20 cellular contexts compared by ENCODE assay signal in genomic region chr3:156532730-156533129, GRCh38. TPM values are rescaled to one million over a fixed set of nuclear protein-coding genes. Genes with fewer than 3 reads are reported as not detected.
A peak's percentile ranks its signal among the peaks of the same experiment; 100 is the strongest.
DNase-seq lines count a peak whose midpoint lies in the region; ATAC-seq and TF ChIP-seq lines count a peak whose summit lies in the region.
"Had no signal": no experiment of that assay in that cellular context is flagged by ENCODE, and none has a peak within 500 bp of the region (broad histone marks: within the 10 kb centered on the region; RNA-seq: fewer than 3 reads in every experiment).

No MANE protein-coding gene starts in this region.

- H2AFZ ChIP-seq in neural progenitor cell (replicated peaks), result no peak overlapping the region

- H3K27ac Mint-ChIP-seq in MCF 10A (ENCODE audit: low read depth, unreplicated experiment) (peak overlapping the region; percentile 17), neural progenitor cell (peak overlapping the region; percentile 10)
- H3K27ac Mint-ChIP-seq: CD14-positive monocyte, IgD-negative memory B cell had no signal

- no peak overlapping the region for H3K27ac ChIP-seq in breast epithelium
- H3K27ac ChIP-seq in dorsolateral prefrontal cortex, result peak overlapping the region in 44 of 59 donors; percentile 4 to 90 (median 58)
- H3K27ac ChIP-seq in neural progenitor cell, result no peak overlapping the region
- peak overlapping the region; percentile 2 to 6 for H3K27ac ChIP-seq in tibial artery
- H3K27ac ChIP-seq: 22Rv1 had no signal

- no peak overlapping the region for H3K4me3 Mint-ChIP-seq in MCF 10A (ENCODE audit: unreplicated experiment)
- no peak overlapping the region for H3K4me3 Mint-ChIP-seq in neural progenitor cell
- H3K4me3 Mint-ChIP-seq: CD14-positive monocyte, IgD-negative memory B cell had no signal

- DNase-seq in MCF 10A (ENCODE audit: unreplicated experiment) (no peak), breast epithelium (ENCODE audit: low spot score in 2 of 2) (no peak), dorsolateral prefrontal cortex (no peak), neural progenitor cell (ENCODE audit: low spot score) (no peak), tibial artery (no peak), NCI-H2029 (lab: John Stamatoyannopoulos, UW) (no peak), iPS-NIHi11 (ENCODE audit: low spot score) (no peak)
- DNase-seq: DMS79; GOT3; Karpas-422; NCI-H1092 treated with DMSO at 0.1 percent for 48 hours; NCI-H146; NCI-H2081 treated with DMSO at 0.1 percent for 48 hours; NCI-H446 treated with DMSO at 0.1 percent for 48 hours; NK-92 treated with Interleukin-12 subunit alpha and Interleukin-12 subunit beta, amount 100 ng/mL, for 24 hours had no signal

- H3K4me3 ChIP-seq in breast epithelium (no peak overlapping the region), dorsolateral prefrontal cortex (no peak overlapping the region), neural progenitor cell (no peak overlapping the region), tibial artery (no peak overlapping the region)

- H3K9me3 Mint-ChIP-seq in MCF 10A (ENCODE audit: unreplicated experiment) (no peaks in the 10 kb centered on the region), neural progenitor cell (no peaks in the 10 kb centered on the region)
- H3K9me3 Mint-ChIP-seq: CD14-positive monocyte, IgD-negative memory B cell had no signal

- intact Hi-C loops in MCF 10A (cut with micrococcal nuclease), result no loop called here
- intact Hi-C loops in breast epithelium (cut with DNase I; ENCODE audit: low total_unique reads), result no loop called here
- intact Hi-C loops in dorsolateral prefrontal cortex (cut with DNase I), result no loop called here
- intact Hi-C loops in tibial artery (cut with DNase I; ENCODE audit: low total_unique reads), result no loop called here

- TF ChIP-seq CTCF in MCF 10A (IDR thresholded peaks at IDR 0.05; ENCODE audit: unreplicated experiment) (no peak), breast epithelium (IDR thresholded peaks at IDR 0.05) (no peak), dorsolateral prefrontal cortex (IDR thresholded peaks at IDR 0.05 in 54 of 56, conservative IDR thresholded peaks at IDR 0.05 in 2 of 56; ENCODE audit: low read depth in 1 of 56, partially characterized antibody in 56 of 56) (no peak), neural progenitor cell (IDR thresholded peaks at IDR 0.05) (no peak), tibial artery (IDR thresholded peaks at IDR 0.05) (no peak)

- H3K4me1 Mint-ChIP-seq in MCF 10A (ENCODE audit: insufficient read depth, unreplicated experiment), result peaks cover 7% of the 10 kb centered on the region
- peaks cover 26% of the 10 kb centered on the region for H3K4me1 Mint-ChIP-seq in neural progenitor cell
- H3K4me1 Mint-ChIP-seq: IgD-negative memory B cell had no signal

- H3K9me3 ChIP-seq in breast epithelium, result no peaks in the 10 kb centered on the region
- H3K9me3 ChIP-seq in neural progenitor cell (ENCODE audit: low read depth), result no peaks in the 10 kb centered on the region
- H3K9me3 ChIP-seq in tibial artery, result no peaks in the 10 kb centered on the region

- TF ChIP-seq POLR2A in breast epithelium (IDR thresholded peaks at IDR 0.05), result no peak

- CTCF ChIA-PET in MCF 10A (lab: Yijun Ruan, JAX), result interaction anchor here (0.6 to 1.5 kb wide), 4 partner anchors 21 to 600 kb away, joined by 3 to 6 read pairs (median 3); no protein-coding TSS in a partner anchor

- no peak overlapping the region for H3K9ac ChIP-seq in neural progenitor cell

- peaks cover 10% of the 10 kb centered on the region for H3F3A ChIP-seq in neural progenitor cell (ENCODE audit: low read depth)

- no peak overlapping the region for H3K4me2 ChIP-seq in neural progenitor cell

- POLR2A ChIA-PET in MCF 10A (lab: Yijun Ruan, JAX), result interaction anchor here (0.6 kb wide), 1 partner anchor 13 kb away, joined by 4 read pairs; no protein-coding TSS in a partner anchor

- BruUV-seq in MCF 10A (replicated peaks; lab: Mats Ljungman, UMichigan), result no TSS peak

- H4K20me1 ChIP-seq in neural progenitor cell (ENCODE audit: low read depth), result no peaks in the 10 kb centered on the region

- H3K27me3 ChIP-seq in breast epithelium (no peaks in the 10 kb centered on the region), dorsolateral prefrontal cortex (no peaks in the 10 kb centered on the region), neural progenitor cell (no peaks in the 10 kb centered on the region), tibial artery (no peaks in the 10 kb centered on the region)

- no peak for ATAC-seq in SK-N-SH treated with all-trans-retinoic acid at 6 μM for 48 hours
- ATAC-seq: Right ventricle myocardium inferior had no signal

- H3K79me2 ChIP-seq in neural progenitor cell (ENCODE audit: low read depth), result no peaks in the 10 kb centered on the region

- H3K36me3 Mint-ChIP-seq in MCF 10A (ENCODE audit: insufficient read depth, unreplicated experiment) (no peaks in the 10 kb centered on the region), neural progenitor cell (peaks cover 2% of the 10 kb centered on the region)

- H3K27me3 Mint-ChIP-seq in MCF 10A (ENCODE audit: insufficient read depth, unreplicated experiment) (no peaks in the 10 kb centered on the region), neural progenitor cell (ENCODE audit: insufficient read depth, low read depth) (peaks cover 2% of the 10 kb centered on the region)
- H3K27me3 Mint-ChIP-seq: IgD-negative memory B cell had no signal

- H3K4me1 ChIP-seq in breast epithelium (no peaks in the 10 kb centered on the region), neural progenitor cell (peaks cover 9% of the 10 kb centered on the region), tibial artery (peaks cover 0 to 13% (median 9%) of the 10 kb centered on the region in 4 donors)

- H3K36me3 ChIP-seq in breast epithelium (no peaks in the 10 kb centered on the region), neural progenitor cell (no peaks in the 10 kb centered on the region), tibial artery (peaks cover 16 to 44% (median 24%) of the 10 kb centered on the region in 3 donors)

TF ChIP-seq in SK-N-SH treated with all-trans-retinoic acid at 6 μM for 48 hours, 23 proteins besides CTCF, POLR2A, EP300 and RAD21:
- TF ChIP-seq ZNF70 (CRISPR knock-in tag; IDR thresholded peaks at IDR 0.05) (no peak), SNAI2 (CRISPR knock-in tag; IDR thresholded peaks at IDR 0.05) (no peak), CREB5 (CRISPR knock-in tag; IDR thresholded peaks at IDR 0.05; ENCODE audit: low read depth) (no peak), ZNF565 (CRISPR knock-in tag; conservative IDR thresholded peaks at IDR 0.05; ENCODE audit: low read depth) (no peak), CSDC2 (CRISPR knock-in tag; IDR thresholded peaks at IDR 0.05) (no peak), PPARA (CRISPR knock-in tag; IDR thresholded peaks at IDR 0.05; ENCODE audit: borderline replicate concordance) (no peak), ZC3H10 (CRISPR knock-in tag; IDR thresholded peaks at IDR 0.05) (no peak), RARB (CRISPR knock-in tag; IDR thresholded peaks at IDR 0.05) (no peak), TCF4 (CRISPR knock-in tag; IDR thresholded peaks at IDR 0.05; ENCODE audit: borderline replicate concordance) (no peak), ZFP3 (CRISPR knock-in tag; IDR thresholded peaks at IDR 0.05) (no peak), ISL1 (CRISPR knock-in tag; IDR thresholded peaks at IDR 0.05) (no peak), TOX (CRISPR knock-in tag; IDR thresholded peaks at IDR 0.05; ENCODE audit: borderline replicate concordance) (no peak)
- TF ChIP-seq, protein P1, sequence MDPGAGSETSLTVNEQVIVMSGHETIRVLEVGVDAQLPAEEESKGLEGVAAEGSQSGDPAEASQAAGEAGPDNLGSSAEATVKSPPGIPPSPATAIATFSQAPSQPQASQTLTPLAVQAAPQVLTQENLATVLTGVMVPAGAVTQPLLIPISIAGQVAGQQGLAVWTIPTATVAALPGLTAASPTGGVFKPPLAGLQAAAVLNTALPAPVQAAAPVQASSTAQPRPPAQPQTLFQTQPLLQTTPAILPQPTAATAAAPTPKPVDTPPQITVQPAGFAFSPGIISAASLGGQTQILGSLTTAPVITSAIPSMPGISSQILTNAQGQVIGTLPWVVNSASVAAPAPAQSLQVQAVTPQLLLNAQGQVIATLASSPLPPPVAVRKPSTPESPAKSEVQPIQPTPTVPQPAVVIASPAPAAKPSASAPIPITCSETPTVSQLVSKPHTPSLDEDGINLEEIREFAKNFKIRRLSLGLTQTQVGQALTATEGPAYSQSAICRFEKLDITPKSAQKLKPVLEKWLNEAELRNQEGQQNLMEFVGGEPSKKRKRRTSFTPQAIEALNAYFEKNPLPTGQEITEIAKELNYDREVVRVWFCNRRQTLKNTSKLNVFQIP (CRISPR knock-in tag; IDR thresholded peaks at IDR 0.05; ENCODE audit: borderline replicate concordance, low read depth), result no peak
- TF ChIP-seq, protein P2, sequence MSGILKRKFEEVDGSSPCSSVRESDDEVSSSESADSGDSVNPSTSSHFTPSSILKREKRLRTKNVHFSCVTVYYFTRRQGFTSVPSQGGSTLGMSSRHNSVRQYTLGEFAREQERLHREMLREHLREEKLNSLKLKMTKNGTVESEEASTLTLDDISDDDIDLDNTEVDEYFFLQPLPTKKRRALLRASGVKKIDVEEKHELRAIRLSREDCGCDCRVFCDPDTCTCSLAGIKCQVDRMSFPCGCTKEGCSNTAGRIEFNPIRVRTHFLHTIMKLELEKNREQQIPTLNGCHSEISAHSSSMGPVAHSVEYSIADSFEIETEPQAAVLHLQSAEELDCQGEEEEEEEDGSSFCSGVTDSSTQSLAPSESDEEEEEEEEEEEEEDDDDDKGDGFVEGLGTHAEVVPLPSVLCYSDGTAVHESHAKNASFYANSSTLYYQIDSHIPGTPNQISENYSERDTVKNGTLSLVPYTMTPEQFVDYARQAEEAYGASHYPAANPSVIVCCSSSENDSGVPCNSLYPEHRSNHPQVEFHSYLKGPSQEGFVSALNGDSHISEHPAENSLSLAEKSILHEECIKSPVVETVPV (CRISPR knock-in tag; IDR thresholded peaks at IDR 0.05), result no peak

RNA-seq across cellular contexts. Expression of gene SSR3, which starts 22.2 kb away (rescaled TPM):
- 447 and 568 TPM in 2 replicates for total RNA-seq in MCF 10A (2022)
- 100 to 1,000 TPM; 109 to 156 (median 110) TPM for total RNA-seq in breast epithelium
- 100 to 1,000 TPM in 12 of 120 experiments, 10 to 100 TPM in 108; 62.7 to 123 (median 86.2) TPM for total RNA-seq in dorsolateral prefrontal cortex
- 114 and 142 TPM in 2 replicates for total RNA-seq in neural progenitor cell (ENCODE audit: low replicate concordance)

Comparison
In these comparisons a context has a peak if more than half of its experiments do, and no peak if none do; other contexts are left out.
1. H3K27ac ChIP-seq: peak in dorsolateral prefrontal cortex (44 of 59) and tibial artery (2 of 2); none in breast epithelium (0 of 2) and neural progenitor cell (single experiment).